8 cellular contexts compared by ENCODE assay signal in genomic region chr1:231724876-231725647, GRCh38.
DNase-seq lines count a peak whose midpoint lies in the region; ATAC-seq, FAIRE-seq and TF ChIP-seq lines count a peak whose summit lies in the region.

No MANE protein-coding gene starts in this region.

- H3K27me3 ChIP-seq in H7 (ENCODE audit: control insufficient read depth, insufficient read depth, low read length) (no peaks in the 10 kb centered on the region), bronchial epithelial cell (ENCODE audit: control insufficient read depth, insufficient read depth, low read length) (no peaks in the 10 kb centered on the region), lung (ENCODE audit: control insufficient read depth, insufficient read depth) (no peaks in the 10 kb centered on the region)

- H3K27ac ChIP-seq in lung (ENCODE audit: low read depth in 1 of 2, low read length in 1 of 2) = no peak overlapping the region

- no peak overlapping the region for H3K4me3 Mint-ChIP-seq in activated CD4-positive, alpha-beta T cell treated with anti-CD3 and anti-CD28 coated beads for 36 hours
- H3K4me3 Mint-ChIP-seq in activated T-cell treated with anti-CD3 and anti-CD28 coated beads, Interleukin-2, amount 50 U/mL, for 24 hours = no peak overlapping the region

- H3K9me3 ChIP-seq in lung (ENCODE audit: control insufficient read depth in 2 of 2, insufficient read depth in 1 of 2, low read length in 1 of 2) = no peaks in the 10 kb centered on the region

- DNase-seq in activated CD4-positive, alpha-beta T cell treated with anti-CD3 and anti-CD28 coated beads for 36 hours = peak; percentile 58
- no peak for DNase-seq in activated CD4-positive, alpha-beta T cell treated with anti-CD3 and anti-CD28 coated beads for 1 hour
- DNase-seq in H7 (peak; percentile 71), NCI-H82 treated with DMSO at 0.1 percent for 48 hours (lab: John Stamatoyannopoulos, UW; ENCODE audit: unreplicated experiment) (peak; percentile 11), bronchial epithelial cell (ENCODE audit: low read depth) (peak; percentile 53), lung (ENCODE audit: low spot score) (peak; percentile 31), GOT3 (lab: John Stamatoyannopoulos, UW) (no peak)
- DNase-seq in activated T-cell treated with anti-CD3 and anti-CD28 coated beads, Interleukin-2, amount 50 U/mL, for 24 hours = no peak

- TF ChIP-seq CTCF in bronchial epithelial cell (IDR thresholded peaks at IDR 0.05; ENCODE audit: insufficient read depth, low read length, severe bottlenecking) (peak; percentile 58), lung (IDR thresholded peaks at IDR 0.05; ENCODE audit: control extremely low read depth, extremely low read depth) (no peak)

- 70 to 81% methylated on average over 13 of the region's 13 CpGs for WGBS in lung, 2 donors

- H3K36me3 Mint-ChIP-seq in activated CD4-positive, alpha-beta T cell treated with anti-CD3 and anti-CD28 coated beads for 36 hours (ENCODE audit: low read depth) = no peaks in the 10 kb centered on the region
- H3K36me3 Mint-ChIP-seq in activated T-cell treated with anti-CD3 and anti-CD28 coated beads, Interleukin-2, amount 50 U/mL, for 24 hours (ENCODE audit: low read depth) = no peaks in the 10 kb centered on the region

- H3K4me3 ChIP-seq in H7 (ENCODE audit: insufficient read depth, low read depth, low read length) (no peak overlapping the region), bronchial epithelial cell (ENCODE audit: low read depth, low read length) (no peak overlapping the region), lung (no peak overlapping the region)

- H3K9me3 Mint-ChIP-seq in activated CD4-positive, alpha-beta T cell treated with anti-CD3 and anti-CD28 coated beads for 36 hours (ENCODE audit: low read depth) = no peaks in the 10 kb centered on the region
- no peaks in the 10 kb centered on the region for H3K9me3 Mint-ChIP-seq in activated T-cell treated with anti-CD3 and anti-CD28 coated beads, Interleukin-2, amount 50 U/mL, for 24 hours

- no peaks in the 10 kb centered on the region for H3K27me3 Mint-ChIP-seq in activated CD4-positive, alpha-beta T cell treated with anti-CD3 and anti-CD28 coated beads for 36 hours
- no peaks in the 10 kb centered on the region for H3K27me3 Mint-ChIP-seq in activated T-cell treated with anti-CD3 and anti-CD28 coated beads, Interleukin-2, amount 50 U/mL, for 24 hours

- CTCF ChIA-PET in activated CD4-positive, alpha-beta T cell treated with anti-CD3 and anti-CD28 coated beads for 36 hours (lab: Charles Lee) = interaction anchor here (0.8 to 1.3 kb wide), 3 partner anchors 32 to 74 kb away, joined by 3 to 8 read pairs (median 4); no protein-coding TSS in a partner anchor

- no peaks in the 10 kb centered on the region for H3K4me1 Mint-ChIP-seq in activated CD4-positive, alpha-beta T cell treated with anti-CD3 and anti-CD28 coated beads for 36 hours
- H3K4me1 Mint-ChIP-seq in activated T-cell treated with anti-CD3 and anti-CD28 coated beads, Interleukin-2, amount 50 U/mL, for 24 hours (ENCODE audit: low read depth) = no peaks in the 10 kb centered on the region

- H3K36me3 ChIP-seq in H7 (replicated peaks; ENCODE audit: control insufficient read depth, insufficient read depth, low read length) (no peaks in the 10 kb centered on the region), bronchial epithelial cell (ENCODE audit: control insufficient read depth, insufficient read depth, low read length) (no peaks in the 10 kb centered on the region), lung (ENCODE audit: control insufficient read depth in 2 of 2, insufficient read depth in 2 of 2, low read length in 2 of 2) (no peaks in the 10 kb centered on the region)

- ATAC-seq in activated CD4-positive, alpha-beta T cell treated with anti-CD3 and anti-CD28 coated beads for 36 hours = peak; percentile 69
- ATAC-seq in lung (ENCODE audit: insufficient read depth, low FRiP score) = peak; percentile 62

- intact Hi-C loops in activated CD4-positive, alpha-beta T cell treated with anti-CD3 and anti-CD28 coated beads for 36 hours (cut with DNase I, micrococcal nuclease) = loop anchor here in 1 of 2 experiments (1.0 kb wide), 1 partner anchor 81 kb away; no protein-coding TSS in a partner anchor

- POLR2A ChIA-PET in activated CD4-positive, alpha-beta T cell treated with anti-CD3 and anti-CD28 coated beads for 36 hours (lab: Charles Lee) = no interaction called here

- H3K4me1 ChIP-seq in lung (ENCODE audit: control insufficient read depth in 2 of 2, insufficient read depth in 2 of 2, low read length in 2 of 2) = no peaks in the 10 kb centered on the region

- H3K27ac Mint-ChIP-seq in activated CD4-positive, alpha-beta T cell treated with anti-CD3 and anti-CD28 coated beads for 36 hours = no peak overlapping the region
- no peak overlapping the region for H3K27ac Mint-ChIP-seq in activated T-cell treated with anti-CD3 and anti-CD28 coated beads, Interleukin-2, amount 50 U/mL, for 24 hours

- peak; percentile 52 for FAIRE-seq in bronchial epithelial cell (lab: Jason Lieb, UNC)

Comparison
In these comparisons a context has a peak if more than half of its experiments do, and no peak if none do; other contexts are left out.
1. DNase-seq: peak in activated CD4-positive, alpha-beta T cell treated with anti-CD3 and anti-CD28 coated beads for 36 hours (single experiment), H7 (single experiment), NCI-H82 treated with DMSO at 0.1 percent for 48 hours (single experiment), bronchial epithelial cell (single experiment) and lung (single experiment); none in activated CD4-positive, alpha-beta T cell treated with anti-CD3 and anti-CD28 coated beads for 1 hour (single experiment), GOT3 (single experiment) and activated T-cell treated with anti-CD3 and anti-CD28 coated beads, Interleukin-2, amount 50 U/mL, for 24 hours (single experiment).